3 cellular contexts compared by ENCODE assay signal in the genomic region with DNA sequence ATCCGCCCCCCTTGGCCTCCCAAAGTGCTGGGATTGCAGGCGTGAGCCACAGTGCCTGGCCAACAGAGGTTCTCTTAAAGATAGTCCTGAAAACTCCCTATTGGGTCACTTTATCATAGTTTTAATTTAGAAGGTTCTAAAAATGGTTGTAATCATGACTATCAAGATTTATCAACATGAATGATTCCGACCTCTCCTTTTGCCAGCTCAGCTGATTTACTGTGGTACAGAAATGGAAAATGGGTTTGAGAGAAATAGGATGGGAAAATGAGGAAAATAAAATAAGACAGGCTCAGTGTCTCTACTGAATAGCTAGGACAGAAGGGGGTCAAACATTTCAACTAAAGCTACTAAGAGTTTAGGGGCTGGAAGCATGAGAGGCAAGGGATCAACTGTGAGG.
TF ChIP-seq lines count a peak whose summit lies in the region.

No MANE protein-coding gene starts in this region.

TF ChIP-seq in A549, 52 proteins besides CTCF, POLR2A, EP300 and RAD21:
- TF ChIP-seq HEYL (CRISPR knock-in tag; IDR thresholded peaks at IDR 0.05) (no peak), MYC (IDR thresholded peaks at IDR 0.05; ENCODE audit: borderline replicate concordance, low read length) (no peak), MAFK (IDR thresholded peaks at IDR 0.05; ENCODE audit: partially characterized antibody) (peak; percentile 51), CHD2 (IDR thresholded peaks at IDR 0.05; ENCODE audit: low read length, partially characterized antibody) (no peak), TP53 (CRISPR knock-in tag; IDR thresholded peaks at IDR 0.05) (no peak), CBX2 (IDR thresholded peaks at IDR 0.05; ENCODE audit: borderline replicate concordance, low read depth) (no peak)

TF ChIP-seq in IMR-90, 13 proteins besides CTCF, POLR2A, EP300 and RAD21:
- no peak for TF ChIP-seq SMC3 (IDR thresholded peaks at IDR 0.05; ENCODE audit: low read depth, low read length)
- TF ChIP-seq BHLHE40 (IDR thresholded peaks at IDR 0.05; ENCODE audit: low read depth, low read length): no peak
- no peak for TF ChIP-seq RFX5 (IDR thresholded peaks at IDR 0.05; ENCODE audit: low read depth, low read length)
- TF ChIP-seq MAZ (IDR thresholded peaks at IDR 0.05; ENCODE audit: borderline replicate concordance, low read depth, low read length): no peak
- 0 out of 2 replicates have a peak, but pooled peaks have one; percentile 13 for TF ChIP-seq MAFK (IDR thresholded peaks at IDR 0.05; ENCODE audit: low read depth, low read length)
- no peak for TF ChIP-seq CHD1 (IDR thresholded peaks at IDR 0.05; ENCODE audit: low read depth, low read length)

TF ChIP-seq in K562, 482 proteins besides CTCF, POLR2A, EP300 and RAD21:
- TF ChIP-seq, protein P1, sequence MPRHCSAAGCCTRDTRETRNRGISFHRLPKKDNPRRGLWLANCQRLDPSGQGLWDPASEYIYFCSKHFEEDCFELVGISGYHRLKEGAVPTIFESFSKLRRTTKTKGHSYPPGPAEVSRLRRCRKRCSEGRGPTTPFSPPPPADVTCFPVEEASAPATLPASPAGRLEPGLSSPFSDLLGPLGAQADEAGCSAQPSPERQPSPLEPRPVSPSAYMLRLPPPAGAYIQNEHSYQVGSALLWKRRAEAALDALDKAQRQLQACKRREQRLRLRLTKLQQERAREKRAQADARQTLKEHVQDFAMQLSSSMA (CRISPR knock-in tag; IDR thresholded peaks at IDR 0.05): no peak
- TF ChIP-seq ZNF316 (IDR thresholded peaks at IDR 0.05) (peak; percentile 50; the same call in 1 of the 2 replicates), C11orf30 (IDR thresholded peaks at IDR 0.05; ENCODE audit: low read depth) (peak; percentile 41; the same call in 1 of the 2 replicates), PPARD (CRISPR knock-in tag; IDR thresholded peaks at IDR 0.05) (no peak), SIRT6 (IDR thresholded peaks at IDR 0.05; ENCODE audit: low read depth, low read length) (no peak), ESRRB (CRISPR knock-in tag; IDR thresholded peaks at IDR 0.05; ENCODE audit: borderline replicate concordance) (no peak)
TF ChIP-seq in K562: peak in this region for 2.
